Comparison of ENCODE assay signal across 8 cellular contexts in genomic region chr2:168518555-168519066, GRCh38.
DNase-seq lines count a peak whose midpoint lies in the region; ATAC-seq, FAIRE-seq and TF ChIP-seq lines count a peak whose summit lies in the region.

No MANE protein-coding gene starts in this region.

- WGBS in neuronal stem cell (ENCODE audit: extremely low coverage in 2 of 2, insufficient read length in 2 of 2, insufficient replicate concordance in 1 of 2), 2 donors, result no CpG with 5 or more reads among the region's 6 CpGs

- no peak overlapping the region for H3K14ac ChIP-seq in neuronal stem cell (ENCODE audit: low read length)

- H3K9ac ChIP-seq in neuronal stem cell (ENCODE audit: low read depth, low read length, poor library complexity) (no peak overlapping the region), kidney (ENCODE audit: low read length in 2 of 2) (no peak overlapping the region)

- H2BK120ac ChIP-seq in neuronal stem cell (ENCODE audit: low read depth, low read length), result no peak overlapping the region

- H3K9me3 ChIP-seq in neuronal stem cell (replicated peaks in 1 of 2; ENCODE audit: control insufficient read depth in 2 of 2, insufficient read depth in 1 of 2, low read depth in 1 of 2, low read length in 2 of 2), result no peaks in the 10 kb centered on the region
- H3K9me3 ChIP-seq in kidney (ENCODE audit: control insufficient read depth in 1 of 2, low read length in 2 of 2), result no peaks in the 10 kb centered on the region

- no peak overlapping the region for H2BK12ac ChIP-seq in neuronal stem cell (ENCODE audit: low read length)

- no peak overlapping the region for H2AK5ac ChIP-seq in neuronal stem cell (ENCODE audit: low read depth, low read length)

- TF ChIP-seq CTCF in dorsolateral prefrontal cortex (IDR thresholded peaks at IDR 0.05 in 54 of 56, conservative IDR thresholded peaks at IDR 0.05 in 2 of 56; ENCODE audit: low read depth in 1 of 56, partially characterized antibody in 56 of 56), result no peak
- no peak for TF ChIP-seq CTCF in kidney (IDR thresholded peaks at IDR 0.05; ENCODE audit: borderline replicate concordance, extremely low read depth, insufficient read depth)

- no peak overlapping the region for H2BK5ac ChIP-seq in neuronal stem cell (ENCODE audit: low read length)

- H3K27ac ChIP-seq in dorsolateral prefrontal cortex (peak overlapping the region in 43 of 59 donors; percentile 9 to 86 (median 54)), neuronal stem cell (replicated peaks; ENCODE audit: low read length) (no peak overlapping the region), kidney (ENCODE audit: low read depth in 2 of 2, low read length in 2 of 2) (no peak overlapping the region)

- H3K18ac ChIP-seq in neuronal stem cell (ENCODE audit: low read length), result no peak overlapping the region

- H3K36me3 ChIP-seq in neuronal stem cell (replicated peaks in 1 of 2; ENCODE audit: control insufficient read depth in 2 of 2, insufficient read depth in 2 of 2, low read length in 2 of 2) (no peaks in the 10 kb centered on the region), kidney (ENCODE audit: control insufficient read depth in 1 of 2, insufficient read depth in 2 of 2, low read length in 2 of 2) (no peaks in the 10 kb centered on the region)

- peak overlapping the region; percentile 9 for H2AFZ ChIP-seq in neuronal stem cell (ENCODE audit: low read length)

- no peak overlapping the region for H3K23ac ChIP-seq in neuronal stem cell (ENCODE audit: low read depth, low read length, poor library complexity)

- no peak for DNase-seq in dorsolateral prefrontal cortex
- peak; percentile 40 for DNase-seq in neuronal stem cell (ENCODE audit: low spot score)
- DNase-seq in COLO668 (lab: John Stamatoyannopoulos, UW; ENCODE audit: unreplicated experiment), result no peak
- no peak for DNase-seq in NCI-H1105 treated with DMSO at 0.1 percent for 48 hours (lab: John Stamatoyannopoulos, UW)
- DNase-seq in kidney, result no peak
- DNase-seq in HuH-7.5 (ENCODE audit: low spot score), result no peak

- H3K27me3 ChIP-seq in dorsolateral prefrontal cortex (no peaks in the 10 kb centered on the region), neuronal stem cell (ENCODE audit: control insufficient read depth in 3 of 3, insufficient read depth in 3 of 3, low read depth in 1 of 3, low read length in 3 of 3) (no peaks in the 10 kb centered on the region)

- H3K4me1 ChIP-seq in neuronal stem cell (ENCODE audit: control insufficient read depth in 2 of 2, insufficient read depth in 1 of 2, low read depth in 1 of 2, low read length in 2 of 2), result peaks cover 8 to 21% of the 10 kb centered on the region in 2 donors
- peaks cover 0 to 7% of the 10 kb centered on the region in 2 donors for H3K4me1 ChIP-seq in kidney (ENCODE audit: control insufficient read depth in 1 of 2, insufficient read depth in 1 of 2, low read depth in 1 of 2, low read length in 2 of 2)

- intact Hi-C loops in dorsolateral prefrontal cortex (cut with DNase I), result no loop called here
- intact Hi-C loops in kidney (cut with DNase I), result no loop called here

- no peak overlapping the region for H4K91ac ChIP-seq in neuronal stem cell (ENCODE audit: low read depth, low read length, poor library complexity)

- no peaks in the 10 kb centered on the region for H3K79me1 ChIP-seq in neuronal stem cell (ENCODE audit: low read depth, low read length)

- no peak for FAIRE-seq in kidney (lab: Jason Lieb, UNC)

- no peak overlapping the region for H3K4ac ChIP-seq in neuronal stem cell (ENCODE audit: low read length)

- peak; percentile 51 for ATAC-seq in GM19395 (IDR thresholded peaks at IDR 0.05; ENCODE audit: unreplicated experiment)
- ATAC-seq in HG03575 (IDR thresholded peaks at IDR 0.05; ENCODE audit: extremely low read depth, insufficient number of reproducible peaks, low FRiP score, unreplicated experiment), result peak; percentile 46

- H2BK15ac ChIP-seq in neuronal stem cell (ENCODE audit: low read length), result no peak overlapping the region

- H3K4me3 ChIP-seq in dorsolateral prefrontal cortex, result no peak overlapping the region
- peak overlapping the region in 1 of 2 donors; percentile 2 for H3K4me3 ChIP-seq in neuronal stem cell (ENCODE audit: low read length in 2 of 2)
- no peak overlapping the region for H3K4me3 ChIP-seq in kidney (ENCODE audit: low read length in 2 of 2)

- H4K8ac ChIP-seq in neuronal stem cell (ENCODE audit: low read depth, low read length), result no peak overlapping the region

- no peak overlapping the region for H3K4me2 ChIP-seq in neuronal stem cell (ENCODE audit: insufficient read depth, low read length, poor library complexity, severe bottlenecking)

Comparison
In these comparisons a context has a peak if more than half of its experiments do, and no peak if none do; other contexts are left out.
1. H3K27ac ChIP-seq: peak in dorsolateral prefrontal cortex (43 of 59); none in neuronal stem cell (single experiment) and kidney (0 of 2).